9 cellular contexts compared by ENCODE assay signal in genomic region chr1:237795558-237795957, GRCh38.
"Had no signal": no experiment of that assay in that cellular context is flagged by ENCODE, and none has a peak within 500 bp of the region (broad histone marks: within the 10 kb centered on the region; RNA-seq: fewer than 3 reads in every experiment).

No MANE protein-coding gene starts in this region.

- H3K36me3 ChIP-seq: HAP-1 had no signal

- H3K27ac ChIP-seq: GM23248 had no signal

- DNase-seq: GM23248, GOT3, H7, H9, HCEC 1CT, HFFc6 had no signal

- H3K4me3 ChIP-seq: GM23248, GM23338, HAP-1 had no signal

- H3K9me3 ChIP-seq: HAP-1 had no signal

- ATAC-seq: GM23338, HCT116 had no signal
